ENCODE assay signal across 8 cellular contexts in genomic region chr1:36386262-36387140, GRCh38. TPM values are rescaled to one million over a fixed set of nuclear protein-coding genes. Genes with fewer than 3 reads are reported as not detected.
DNase-seq lines count a peak whose midpoint lies in the region; TF ChIP-seq lines count a peak whose summit lies in the region.

No MANE protein-coding gene starts in this region.

- TF ChIP-seq EP300 in suprapubic skin (IDR thresholded peaks at IDR 0.05) = peak; percentile 49

- H3K4me1 ChIP-seq in SJCRH30 (peaks cover 7% of the 10 kb centered on the region), suprapubic skin (peaks cover 38% of the 10 kb centered on the region)

- H3K27ac ChIP-seq in SJCRH30 = peak overlapping the region; percentile 88
- H3K27ac ChIP-seq in suprapubic skin = peak overlapping the region; percentile 99

- TF ChIP-seq CTCF in suprapubic skin (IDR thresholded peaks at IDR 0.05) = no peak

- DNase-seq in DMS79 treated with DMSO at 0.1 percent for 48 hours (lab: John Stamatoyannopoulos, UW) (peak; percentile 83), GOT3 (lab: John Stamatoyannopoulos, UW) (peak; percentile 87), MG63 (peak; percentile 99), SJCRH30 (peak; percentile 94 to 95), globus pallidus (ENCODE audit: low spot score) (peak; percentile 88), non-pigmented ciliary epithelial cell (ENCODE audit: low read depth) (peak; percentile 98), suprapubic skin (ENCODE audit: low spot score in 2 of 2) (peak; percentile 96 to 97)
- peak; percentile 93 for DNase-seq in activated naive CD4-positive, alpha-beta T cell treated with Interleukin-2 at 50 U/mL for 16 hours

- H3K27me3 ChIP-seq in MG63 (no peaks in the 10 kb centered on the region), SJCRH30 (no peaks in the 10 kb centered on the region), suprapubic skin (no peaks in the 10 kb centered on the region)

- peak overlapping the region; percentile 54 for H3K4me3 ChIP-seq in MG63
- peak overlapping the region; percentile 85 for H3K4me3 ChIP-seq in SJCRH30
- H3K4me3 ChIP-seq in suprapubic skin = peak overlapping the region; percentile 98

- 0% methylated on average over 8 of the region's 14 CpGs for WGBS in suprapubic skin

- H3K9me3 ChIP-seq in MG63 (no peaks in the 10 kb centered on the region), SJCRH30 (replicated peaks) (no peaks in the 10 kb centered on the region), suprapubic skin (no peaks in the 10 kb centered on the region)

- TF ChIP-seq POLR2A in suprapubic skin (IDR thresholded peaks at IDR 0.05) = peak in 1 of 2 donors; percentile 70

- H3K36me3 ChIP-seq in MG63 (peaks cover 26% of the 10 kb centered on the region), SJCRH30 (no peaks in the 10 kb centered on the region), suprapubic skin (peaks cover 15% of the 10 kb centered on the region)

RNA-seq across cellular contexts. Expression of gene STK40, which starts 0.8 kb away (rescaled TPM):
- total RNA-seq in MG63 (2014; rRNA removed; shearing (Covaris generic); ENCODE audit: low replicate concordance) = 10.0 and 13.2 TPM in 2 replicates
- 30.3 and 33.7 TPM in 2 replicates for total RNA-seq in SJCRH30 (2014; rRNA removed; shearing (Covaris generic))
- total RNA-seq in suprapubic skin = 10 to 100 TPM; 29.0 to 69.5 (median 51.8) TPM

RNA-seq across cellular contexts. Expression of gene LSM10, which starts 11.2 kb away (rescaled TPM):
- total RNA-seq in MG63 (2014; rRNA removed; shearing (Covaris generic); ENCODE audit: low replicate concordance) = 32.0 and 53.7 TPM in 2 replicates
- 14.6 and 15.4 TPM in 2 replicates for total RNA-seq in SJCRH30 (2014; rRNA removed; shearing (Covaris generic))
- total RNA-seq in suprapubic skin = 10 to 100 TPM; 19.2 to 22.6 (median 21.4) TPM

Comparison
In these comparisons a context has a peak if more than half of its experiments do, and no peak if none do; other contexts are left out.
1. Peak in every context shown above with its lines: DNase-seq, H3K4me3 ChIP-seq and H3K27ac ChIP-seq.